In the genomic region with DNA sequence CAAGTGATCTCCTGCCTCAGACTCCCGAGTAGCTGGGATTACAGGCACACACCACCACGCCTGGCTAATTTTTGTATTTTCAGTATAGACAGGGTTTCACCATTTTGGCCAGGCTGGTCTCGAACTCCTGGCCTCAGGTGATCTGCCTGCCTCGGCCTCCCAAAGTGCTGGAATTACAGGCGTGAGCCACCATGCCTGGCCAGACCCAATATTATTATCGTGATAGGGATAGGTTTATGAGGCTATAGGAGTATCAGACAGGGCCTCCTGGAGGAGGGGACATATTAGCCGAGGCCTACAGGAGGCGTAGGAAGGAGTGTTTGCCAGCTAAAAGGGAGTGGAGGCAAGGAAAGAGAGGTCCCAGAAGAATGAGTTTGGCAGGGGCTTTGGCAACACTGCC, we compare ENCODE assay signal across 12 cellular contexts. TPM values are rescaled to one million over a fixed set of nuclear protein-coding genes. Genes with fewer than 3 reads are reported as not detected.
A peak's percentile ranks its signal among the peaks of the same experiment; 100 is the strongest.
DNase-seq lines count a peak whose midpoint lies in the region; ATAC-seq, FAIRE-seq and TF ChIP-seq lines count a peak whose summit lies in the region.
"Not testable (repeated sequence)": the region's sequence is repeated elsewhere in the genome, so short reads cannot be mapped to it uniquely, and the experiment has no call there.
"Had no signal": no experiment of that assay in that cellular context is flagged by ENCODE, and none has a peak within 500 bp of the region (broad histone marks: within the 10 kb centered on the region; RNA-seq: fewer than 3 reads in every experiment).

No MANE protein-coding gene starts in this region.

- H2AFZ ChIP-seq in OCI-LY3 (ENCODE audit: low read depth, low read length); HepG2 (ENCODE audit: low read length): not testable (repeated sequence)

- peak overlapping the region; percentile 86 for H3K27ac Mint-ChIP-seq in activated CD4-positive, alpha-beta T cell treated with anti-CD3 and anti-CD28 coated beads, Interleukin-2, amount 10 ng/mL, durations not matched to agents 7 days and 5 days

- H3K9ac ChIP-seq in ES-I3 (ENCODE audit: low read depth, low read length) = peak overlapping the region; percentile 1; the same call in 1 of the 2 replicates
- peak overlapping the region; percentile 64 for H3K9ac ChIP-seq in OCI-LY3 (ENCODE audit: low read length)
- peak overlapping the region; percentile 19 for H3K9ac ChIP-seq in adipocyte (ENCODE audit: low read length)
- H3K9ac ChIP-seq in HepG2 (ENCODE audit: insufficient read depth, low read depth, low read length) = not testable (repeated sequence)

- in situ Hi-C loops in HepG2 (cut with HindIII; ENCODE audit: extremely low pct_ligation_motif_present, low pct_unique_long_range_greater_than_20kb) = not testable (repeated sequence)

- not testable (repeated sequence) for ATAC-seq in HepG2, upper lobe of right lung

- TF ChIP-seq RAD21 in HepG2 (CRISPR knock-in tag; IDR thresholded peaks at IDR 0.05) = not testable (repeated sequence)

- peaks cover 28% of the 10 kb centered on the region for H3K36me3 Mint-ChIP-seq in activated CD4-positive, alpha-beta T cell treated with anti-CD3 and anti-CD28 coated beads, Interleukin-2, amount 10 ng/mL, durations not matched to agents 7 days and 5 days (ENCODE audit: low read depth)

- H3K27me3 ChIP-seq in OCI-LY3 (ENCODE audit: low read depth, low read length); adipocyte (replicated peaks; ENCODE audit: control insufficient read depth, insufficient read depth, low read length); HepG2 (ENCODE audit: control insufficient read depth in 1 of 2, insufficient read depth in 2 of 2, low read length in 2 of 2); sigmoid colon; upper lobe of right lung: not testable (repeated sequence)

- H3K9me3 ChIP-seq in ES-I3 (ENCODE audit: control insufficient read depth, insufficient read depth, low read length); OCI-LY3 (ENCODE audit: insufficient read depth, low read length); adipocyte (ENCODE audit: control insufficient read depth, low read length); HepG2 (ENCODE audit: low read length); sigmoid colon; upper lobe of right lung: not testable (repeated sequence)

- H3K27ac ChIP-seq in OCI-LY3 (ENCODE audit: low read length) = peak overlapping the region; percentile 97
- H3K27ac ChIP-seq in epithelial cell of prostate = peak overlapping the region; percentile 92
- not testable (repeated sequence) for H3K27ac ChIP-seq in HepG2 (ENCODE audit: extremely low read length, insufficient read depth, low read length)
- H3K27ac ChIP-seq in sigmoid colon = peak overlapping the region; percentile 12 to 72 (median 48)
- H3K27ac ChIP-seq in upper lobe of right lung = peak overlapping the region; percentile 47

- 47% methylated on average over 8 of the region's 8 CpGs for WGBS in HepG2 (ENCODE audit: low lambda C conversion rate)
- 60 to 77% methylated on average over 8 of the region's 8 CpGs for whole genome bisulfite sequencing in sigmoid colon, 2 donors

- H3K9me3 Mint-ChIP-seq in activated CD4-positive, alpha-beta T cell treated with anti-CD3 and anti-CD28 coated beads, Interleukin-2, amount 10 ng/mL, durations not matched to agents 7 days and 5 days = not testable (repeated sequence)

- not testable (repeated sequence) for H4K20me1 ChIP-seq in OCI-LY3 (ENCODE audit: insufficient read depth, low read length); HepG2 (ENCODE audit: insufficient read depth, low read length)

- BruUV-seq in HepG2 (replicated peaks; lab: Mats Ljungman, UMichigan) = not testable (repeated sequence)

- not testable (repeated sequence) for H3K27me3 Mint-ChIP-seq in activated CD4-positive, alpha-beta T cell treated with anti-CD3 and anti-CD28 coated beads, Interleukin-2, amount 10 ng/mL, durations not matched to agents 7 days and 5 days

- H3K36me3 ChIP-seq in ES-I3 (ENCODE audit: insufficient read depth, low read length); adipocyte (ENCODE audit: control insufficient read depth, insufficient read depth, low read length, severe bottlenecking); HepG2 (replicated peaks in 1 of 2; ENCODE audit: control insufficient read depth in 1 of 2, insufficient read depth in 2 of 2, low read length in 2 of 2); sigmoid colon; upper lobe of right lung: not testable (repeated sequence)
- peaks cover 52% of the 10 kb centered on the region for H3K36me3 ChIP-seq in OCI-LY3 (replicated peaks; ENCODE audit: low read depth, low read length)

- peak overlapping the region; percentile 5; the same call in 1 of the 2 replicates for H3K4me3 ChIP-seq in OCI-LY3 (ENCODE audit: low read length)
- H3K4me3 ChIP-seq in adipocyte (ENCODE audit: low read length); HepG2 (replicated peaks in 1 of 3; ENCODE audit: insufficient read depth in 1 of 3, low read depth in 2 of 3, low read length in 3 of 3); sigmoid colon; upper lobe of right lung: not testable (repeated sequence)

- not testable (repeated sequence) for TF ChIP-seq CTCF in OCI-LY3 (IDR thresholded peaks at IDR 0.05; ENCODE audit: low read depth, low read length); HepG2 (CRISPR knock-in tag; IDR thresholded peaks at IDR 0.05); sigmoid colon (IDR thresholded peaks at IDR 0.05); upper lobe of right lung (IDR thresholded peaks at IDR 0.05)

- H3K4me1 ChIP-seq in ES-I3 (ENCODE audit: insufficient read depth, low read length) (peaks cover 24% of the 10 kb centered on the region; the same call in 1 of the 2 replicates), OCI-LY3 (ENCODE audit: low read length) (peaks cover 51% of the 10 kb centered on the region), adipocyte (ENCODE audit: control insufficient read depth, insufficient read depth, low read length) (peaks cover 43% of the 10 kb centered on the region), HepG2 (ENCODE audit: insufficient read depth, low read length) (peaks cover 17% of the 10 kb centered on the region; the same call in 1 of the 2 replicates), upper lobe of right lung (peaks cover 22% of the 10 kb centered on the region)
- H3K4me1 ChIP-seq in sigmoid colon = not testable (repeated sequence)

- FAIRE-seq in HepG2 (lab: Jason Lieb, UNC) = not testable (repeated sequence)

- H3K4me3 Mint-ChIP-seq in activated CD4-positive, alpha-beta T cell treated with anti-CD3 and anti-CD28 coated beads, Interleukin-2, amount 10 ng/mL, durations not matched to agents 7 days and 5 days = peak overlapping the region; percentile 21

- intact Hi-C loops in HepG2 (cut with micrococcal nuclease; ENCODE audit: unreplicated experiment) = loop anchor here (10.0 kb wide), 1 partner anchor 100 kb away; no protein-coding TSS in a partner anchor
- intact Hi-C loops in sigmoid colon (cut with DNase I); upper lobe of right lung (cut with DNase I): not testable (repeated sequence)

- TF ChIP-seq EP300 in HepG2 (IDR thresholded peaks at IDR 0.05; ENCODE audit: low read depth in 2 of 2, low read length in 2 of 2); HepG2 (CRISPR knock-in tag; IDR thresholded peaks at IDR 0.05; ENCODE audit: borderline replicate concordance); sigmoid colon (IDR thresholded peaks at IDR 0.05): not testable (repeated sequence)

- DNase-seq in activated CD4-positive, alpha-beta T cell treated with anti-CD3 and anti-CD28 coated beads, Interleukin-2, amount 10 ng/mL, durations not matched to agents 7 days and 5 days; adipocyte (ENCODE audit: low read depth); epithelial cell of prostate (ENCODE audit: low read depth, low spot score); HepG2 (ENCODE audit: low spot score); sigmoid colon; upper lobe of right lung: not testable (repeated sequence)

- not testable (repeated sequence) for H3K79me2 ChIP-seq in OCI-LY3 (ENCODE audit: low read length); HepG2 (ENCODE audit: insufficient read depth, low read length)

- H3K4me2 ChIP-seq in OCI-LY3 (ENCODE audit: low read length) (peak overlapping the region; percentile 95), HepG2 (ENCODE audit: low read depth, low read length) (peak overlapping the region; percentile 14; the same call in 1 of the 2 replicates)

- CTCF ChIA-PET in activated CD4-positive, alpha-beta T cell treated with anti-CD3 and anti-CD28 coated beads, Interleukin-2, amount 10 ng/mL, durations not matched to agents 7 days and 5 days (lab: Charles Lee) = interaction anchor here (1.0 to 7.4 kb wide), 7 partner anchors 10 to 210 kb away, joined by 3 to 88 read pairs (median 12); partner anchors contain the start of genes KCNN4 and SMG9
- CTCF ChIA-PET in HepG2 (lab: Yijun Ruan, JAX; ENCODE audit: low intra/inter-chr PET ratio, low total read pairs) = interaction anchor here (1.7 kb wide), 1 partner anchor 10 kb away, joined by 4 read pairs; no protein-coding TSS in a partner anchor

- peaks cover 60% of the 10 kb centered on the region for H3K4me1 Mint-ChIP-seq in activated CD4-positive, alpha-beta T cell treated with anti-CD3 and anti-CD28 coated beads, Interleukin-2, amount 10 ng/mL, durations not matched to agents 7 days and 5 days

- POLR2A ChIA-PET in activated CD4-positive, alpha-beta T cell treated with anti-CD3 and anti-CD28 coated beads, Interleukin-2, amount 10 ng/mL, durations not matched to agents 7 days and 5 days (lab: Charles Lee) = interaction anchor here (0.8 to 1.2 kb wide), 2 partner anchors 10 to 96 kb away, joined by 3 to 4 read pairs; partner anchors contain the start of gene SMG9
- POLR2A ChIA-PET in HepG2 (lab: Yijun Ruan, JAX) = interaction anchor here (2.4 kb wide), 1 partner anchor 10 kb away, joined by 20 read pairs; the partner anchor contains the start of gene SMG9

- not testable (repeated sequence) for TF ChIP-seq POLR2A in HepG2 (IDR thresholded peaks at IDR 0.05; ENCODE audit: insufficient read depth in 1 of 2, low read depth in 2 of 2, low read length in 2 of 2); sigmoid colon (IDR thresholded peaks at IDR 0.05)

RNA-seq across cellular contexts. Expression of gene SMG9, which starts 9.9 kb away (rescaled TPM):
- total RNA-seq in activated CD4-positive, alpha-beta T cell treated with anti-CD3 and anti-CD28 coated beads, Interleukin-2, amount 10 ng/mL, durations not matched to agents 7 days and 5 days = 10 to 100 TPM; 69.1 to 71.0 TPM
- total RNA-seq in HepG2 (2016; rRNA removed; fragmentation: Illumina TruSeq; extraction: Trizol) (9.6 and 18.7 TPM in 2 replicates), sigmoid colon (10 to 100 TPM in 3 of 4 donors, 1 to 10 TPM in 1; 5.6 to 25.2 (median 13.8) TPM), upper lobe of right lung (44.7 TPM)
- 4.7 and 6.3 TPM in 2 replicates for total RNA-seq in HepG2 (2016; cell fraction: cytosol; rRNA removed; fragmentation: Illumina TruSeq; extraction: Trizol; ENCODE audit: low read depth)
- 10.9 and 18.3 TPM in 2 replicates for total RNA-seq in HepG2 (2016; cell fraction: insoluble cytoplasmic fraction; rRNA removed; fragmentation: Illumina TruSeq; extraction: Trizol)
- 5.4 and 5.5 TPM in 2 replicates for total RNA-seq in HepG2 (2016; cell fraction: membrane; rRNA removed; fragmentation: Illumina TruSeq; extraction: Trizol)
- 20.5 and 25.3 TPM in 2 replicates for total RNA-seq in HepG2 (2016; cell fraction: nucleus; rRNA removed; fragmentation: Illumina TruSeq; extraction: Trizol)
- polyA plus RNA-seq in HepG2 (2011; rRNA removed) (16.1 and 16.7 TPM in 2 replicates), sigmoid colon (10 to 100 TPM in 1 of 3 donors, 1 to 10 TPM in 2; 6.2 to 36.5 (median 8.4) TPM)
- polyA plus RNA-seq in HepG2 (2011; cell fraction: cytosol; rRNA removed) = 4.3 and 6.9 TPM in 2 replicates
- polyA plus RNA-seq in HepG2 (2011; cell fraction: nucleus; rRNA removed) = 36.9 and 41.9 TPM in 2 replicates
- polyA plus RNA-seq in HepG2 (2012) = 12.3 and 15.7 TPM in 2 replicates
- polyA plus RNA-seq in HepG2 (2016; cell fraction: cytosol; fragmentation: Illumina TruSeq; extraction: Trizol; ENCODE audit: low read depth) = 2.4 and 2.9 TPM in 2 replicates
- 16.1 and 23.3 TPM in 2 replicates for polyA plus RNA-seq in HepG2 (2016; cell fraction: insoluble cytoplasmic fraction; fragmentation: Illumina TruSeq; extraction: Trizol; ENCODE audit: low read depth)
- 3.6 and 4.5 TPM in 2 replicates for polyA plus RNA-seq in HepG2 (2016; cell fraction: membrane; fragmentation: Illumina TruSeq; extraction: Trizol; ENCODE audit: low read depth)
- polyA plus RNA-seq in HepG2 (2016; cell fraction: nucleus; fragmentation: Illumina TruSeq; extraction: Trizol; ENCODE audit: insufficient read depth, low read depth) = 70.5 and 75.9 TPM in 2 replicates
- polyA minus RNA-seq in HepG2 (2011; rRNA and poly(A)+ RNA removed; ENCODE audit: low replicate concordance) = 12.4 and 18.2 TPM in 2 replicates
- 2.9 and 3.6 TPM in 2 replicates for polyA minus RNA-seq in HepG2 (2011; cell fraction: cytosol; rRNA and poly(A)+ RNA removed)
- polyA minus RNA-seq in HepG2 (2011; cell fraction: nucleus; rRNA and poly(A)+ RNA removed) = 16.5 and 18.7 TPM in 2 replicates

RNA-seq across cellular contexts. Expression of gene KCNN4, which starts 16.1 kb away (rescaled TPM):
- 10 to 100 TPM; 31.9 to 34.5 TPM for total RNA-seq in activated CD4-positive, alpha-beta T cell treated with anti-CD3 and anti-CD28 coated beads, Interleukin-2, amount 10 ng/mL, durations not matched to agents 7 days and 5 days
- total RNA-seq in HepG2 (2016; rRNA removed; fragmentation: Illumina TruSeq; extraction: Trizol) (0.13 TPM in 1 of 2 replicates, not detected in the other), sigmoid colon (1 to 10 TPM in 3 of 4 donors, under 1 TPM in 1; 0.71 to 3.3 (median 1.9) TPM), upper lobe of right lung (7.3 TPM)
- total RNA-seq in HepG2 (2016; cell fraction: cytosol; rRNA removed; fragmentation: Illumina TruSeq; extraction: Trizol; ENCODE audit: low read depth) = not detected in 2 replicates
- 0.15 TPM in 1 of 2 replicates, not detected in the other for total RNA-seq in HepG2 (2016; cell fraction: insoluble cytoplasmic fraction; rRNA removed; fragmentation: Illumina TruSeq; extraction: Trizol)
- total RNA-seq in HepG2 (2016; cell fraction: membrane; rRNA removed; fragmentation: Illumina TruSeq; extraction: Trizol) = not detected in 2 replicates
- total RNA-seq in HepG2 (2016; cell fraction: nucleus; rRNA removed; fragmentation: Illumina TruSeq; extraction: Trizol) = 0.50 TPM in 1 of 2 replicates, not detected in the other
- polyA plus RNA-seq in HepG2 (2011; rRNA removed) (0.25 and 0.60 TPM in 2 replicates), sigmoid colon (10 to 100 TPM in 1 of 3 donors, 1 to 10 TPM in 2; 3.7 to 48.7 (median 6.0) TPM)
- polyA plus RNA-seq in HepG2 (2011; cell fraction: cytosol; rRNA removed) = 0.18 and 0.19 TPM in 2 replicates
- polyA plus RNA-seq in HepG2 (2011; cell fraction: nucleus; rRNA removed) = 0.92 and 1.2 TPM in 2 replicates
- 0.19 TPM in 1 of 2 replicates, not detected in the other for polyA plus RNA-seq in HepG2 (2012)
- 0.06 TPM in 1 of 2 replicates, not detected in the other for polyA plus RNA-seq in HepG2 (2016; cell fraction: cytosol; fragmentation: Illumina TruSeq; extraction: Trizol; ENCODE audit: low read depth)
- polyA plus RNA-seq in HepG2 (2016; cell fraction: insoluble cytoplasmic fraction; fragmentation: Illumina TruSeq; extraction: Trizol; ENCODE audit: low read depth) = not detected in 2 replicates
- not detected in 2 replicates for polyA plus RNA-seq in HepG2 (2016; cell fraction: membrane; fragmentation: Illumina TruSeq; extraction: Trizol; ENCODE audit: low read depth)
- polyA plus RNA-seq in HepG2 (2016; cell fraction: nucleus; fragmentation: Illumina TruSeq; extraction: Trizol; ENCODE audit: insufficient read depth, low read depth) = 0.37 and 0.55 TPM in 2 replicates
- 0.16 and 81.5 TPM in 2 replicates for polyA minus RNA-seq in HepG2 (2011; rRNA and poly(A)+ RNA removed; ENCODE audit: low replicate concordance)
- polyA minus RNA-seq in HepG2 (2011; cell fraction: cytosol; rRNA and poly(A)+ RNA removed) = 0.89 and 0.97 TPM in 2 replicates
- polyA minus RNA-seq in HepG2 (2011; cell fraction: nucleus; rRNA and poly(A)+ RNA removed) = 0.64 TPM in 1 of 2 replicates, not detected in the other
- total RNA-seq: endodermal cell had no signal

RNA-seq across cellular contexts. Expression of gene LYPD5, which starts 37.6 kb away (rescaled TPM):
- total RNA-seq in activated CD4-positive, alpha-beta T cell treated with anti-CD3 and anti-CD28 coated beads, Interleukin-2, amount 10 ng/mL, durations not matched to agents 7 days and 5 days = under 1 TPM; 0.62 to 0.79 TPM
- total RNA-seq in HepG2 (2016; rRNA removed; fragmentation: Illumina TruSeq; extraction: Trizol) = not detected in 2 replicates
- total RNA-seq in HepG2 (2016; cell fraction: cytosol; rRNA removed; fragmentation: Illumina TruSeq; extraction: Trizol; ENCODE audit: low read depth) = not detected in 2 replicates
- not detected in 2 replicates for total RNA-seq in HepG2 (2016; cell fraction: insoluble cytoplasmic fraction; rRNA removed; fragmentation: Illumina TruSeq; extraction: Trizol)
- not detected in 2 replicates for total RNA-seq in HepG2 (2016; cell fraction: membrane; rRNA removed; fragmentation: Illumina TruSeq; extraction: Trizol)
- not detected in 2 replicates for total RNA-seq in HepG2 (2016; cell fraction: nucleus; rRNA removed; fragmentation: Illumina TruSeq; extraction: Trizol)
- polyA plus RNA-seq in HepG2 (2011; rRNA removed) = not detected in 2 replicates
- not detected in 2 replicates for polyA plus RNA-seq in HepG2 (2011; cell fraction: cytosol; rRNA removed)
- polyA plus RNA-seq in HepG2 (2011; cell fraction: nucleus; rRNA removed) = not detected in 2 replicates
- polyA plus RNA-seq in HepG2 (2012) = not detected in 2 replicates
- not detected in 2 replicates for polyA plus RNA-seq in HepG2 (2016; cell fraction: cytosol; fragmentation: Illumina TruSeq; extraction: Trizol; ENCODE audit: low read depth)
- not detected in 2 replicates for polyA plus RNA-seq in HepG2 (2016; cell fraction: insoluble cytoplasmic fraction; fragmentation: Illumina TruSeq; extraction: Trizol; ENCODE audit: low read depth)
- polyA plus RNA-seq in HepG2 (2016; cell fraction: membrane; fragmentation: Illumina TruSeq; extraction: Trizol; ENCODE audit: low read depth) = not detected in 2 replicates
- polyA plus RNA-seq in HepG2 (2016; cell fraction: nucleus; fragmentation: Illumina TruSeq; extraction: Trizol; ENCODE audit: insufficient read depth, low read depth) = not detected in 2 replicates
- 0.08 and 1.3 TPM in 2 replicates for polyA minus RNA-seq in HepG2 (2011; rRNA and poly(A)+ RNA removed; ENCODE audit: low replicate concordance)
- not detected in 2 replicates for polyA minus RNA-seq in HepG2 (2011; cell fraction: cytosol; rRNA and poly(A)+ RNA removed)
- polyA minus RNA-seq in HepG2 (2011; cell fraction: nucleus; rRNA and poly(A)+ RNA removed) = not detected in 2 replicates
- total RNA-seq in sigmoid colon = 1 to 10 TPM in 3 of 4 donors, under 1 TPM in 1; 0.83 to 6.8 (median 1.5) TPM
- polyA plus RNA-seq in sigmoid colon = 10 to 100 TPM in 1 of 3 donors, 1 to 10 TPM in 1, under 1 TPM in 1; 0.60 to 10.6 (median 2.1) TPM
- 3.6 TPM for total RNA-seq in upper lobe of right lung

RNA-seq across cellular contexts. Expression of gene IRGC, which starts 48.8 kb away (rescaled TPM):
- total RNA-seq in activated CD4-positive, alpha-beta T cell treated with anti-CD3 and anti-CD28 coated beads, Interleukin-2, amount 10 ng/mL, durations not matched to agents 7 days and 5 days = not detected
- total RNA-seq in HepG2 (2016; rRNA removed; fragmentation: Illumina TruSeq; extraction: Trizol) (not detected in 2 replicates), sigmoid colon (not detected), upper lobe of right lung (not detected)
- total RNA-seq in HepG2 (2016; cell fraction: cytosol; rRNA removed; fragmentation: Illumina TruSeq; extraction: Trizol; ENCODE audit: low read depth) = not detected in 2 replicates
- total RNA-seq in HepG2 (2016; cell fraction: insoluble cytoplasmic fraction; rRNA removed; fragmentation: Illumina TruSeq; extraction: Trizol) = not detected in 2 replicates
- not detected in 2 replicates for total RNA-seq in HepG2 (2016; cell fraction: membrane; rRNA removed; fragmentation: Illumina TruSeq; extraction: Trizol)
- total RNA-seq in HepG2 (2016; cell fraction: nucleus; rRNA removed; fragmentation: Illumina TruSeq; extraction: Trizol) = not detected in 2 replicates
- polyA plus RNA-seq in HepG2 (2011; rRNA removed) (not detected in 2 replicates), sigmoid colon (not detected)
- polyA plus RNA-seq in HepG2 (2011; cell fraction: cytosol; rRNA removed) = not detected in 2 replicates
- not detected in 2 replicates for polyA plus RNA-seq in HepG2 (2011; cell fraction: nucleus; rRNA removed)
- not detected in 2 replicates for polyA plus RNA-seq in HepG2 (2012)
- not detected in 2 replicates for polyA plus RNA-seq in HepG2 (2016; cell fraction: cytosol; fragmentation: Illumina TruSeq; extraction: Trizol; ENCODE audit: low read depth)
- not detected in 2 replicates for polyA plus RNA-seq in HepG2 (2016; cell fraction: insoluble cytoplasmic fraction; fragmentation: Illumina TruSeq; extraction: Trizol; ENCODE audit: low read depth)
- not detected in 2 replicates for polyA plus RNA-seq in HepG2 (2016; cell fraction: membrane; fragmentation: Illumina TruSeq; extraction: Trizol; ENCODE audit: low read depth)
- not detected in 2 replicates for polyA plus RNA-seq in HepG2 (2016; cell fraction: nucleus; fragmentation: Illumina TruSeq; extraction: Trizol; ENCODE audit: insufficient read depth, low read depth)
- polyA minus RNA-seq in HepG2 (2011; rRNA and poly(A)+ RNA removed; ENCODE audit: low replicate concordance) = not detected in 2 replicates
- not detected in 2 replicates for polyA minus RNA-seq in HepG2 (2011; cell fraction: cytosol; rRNA and poly(A)+ RNA removed)
- polyA minus RNA-seq in HepG2 (2011; cell fraction: nucleus; rRNA and poly(A)+ RNA removed) = not detected in 2 replicates
- total RNA-seq: endodermal cell, glomerular endothelial cell, mesenteric fat pad, omental fat pad had no signal
